ENCODE assay signal across 13 cellular contexts in the genomic region with DNA sequence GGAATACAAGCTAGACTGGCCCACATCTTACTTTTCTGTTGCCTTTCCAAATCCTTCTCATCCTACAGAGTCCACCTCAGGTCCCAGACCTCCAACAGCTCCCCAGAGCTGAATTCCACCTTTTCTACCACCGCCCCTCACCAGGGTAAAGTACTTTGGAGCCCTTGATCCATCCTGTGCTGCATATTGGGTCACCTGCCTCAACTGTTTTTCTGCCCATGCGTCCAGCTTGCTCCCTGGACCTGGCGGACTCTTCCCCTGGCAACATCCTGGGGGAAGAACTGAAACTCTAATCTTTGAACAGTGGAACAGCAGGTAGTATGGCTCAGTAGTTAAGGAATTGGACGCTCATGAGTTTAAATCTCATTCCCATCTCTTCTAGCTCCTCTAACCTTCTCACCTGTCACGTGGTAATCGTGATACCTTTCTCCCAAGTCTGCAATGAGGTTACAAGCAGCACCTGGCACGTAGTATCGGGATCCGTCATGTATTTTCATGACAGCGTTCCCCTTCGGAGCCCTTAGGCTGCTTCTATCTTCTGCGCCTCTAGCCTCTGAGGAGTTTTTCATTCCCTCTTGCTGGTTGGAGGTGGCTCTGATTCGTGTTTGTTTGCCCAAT.
A peak's percentile ranks its signal among the peaks of the same experiment; 100 is the strongest.
DNase-seq lines count a peak whose midpoint lies in the region; ATAC-seq and TF ChIP-seq lines count a peak whose summit lies in the region.
"Had no signal": no experiment of that assay in that cellular context is flagged by ENCODE, and none has a peak within 500 bp of the region (broad histone marks: within the 10 kb centered on the region; RNA-seq: fewer than 3 reads in every experiment).

No MANE protein-coding gene starts in this region.

- H3K4me3 ChIP-seq in H7 (ENCODE audit: insufficient read depth, low read depth, low read length) (no peak overlapping the region), Panc1 (ENCODE audit: low read depth in 2 of 2, low read length in 2 of 2) (no peak overlapping the region), spleen (no peak overlapping the region)
- H3K4me3 ChIP-seq: GM23248, PC-9, SK-N-MC had no signal

- peaks cover 2 to 14% (median 3%) of the 10 kb centered on the region in 3 donors for H3K27me3 Mint-ChIP-seq in CD14-positive monocyte (ENCODE audit: low read depth in 3 of 3)
- H3K27me3 Mint-ChIP-seq in activated CD4-positive, alpha-beta T cell treated with anti-CD3 and anti-CD28 coated beads, Interleukin-2, amount 10 ng/mL, durations not matched to agents 24 days and 14 days: peaks cover 6% of the 10 kb centered on the region

- intact Hi-C loops in Panc1 (cut with micrococcal nuclease; ENCODE audit: unreplicated experiment) (loop anchor here (2.0 to 10.0 kb wide), 3 partner anchors 197 to 529 kb away; no protein-coding TSS in a partner anchor), spleen (cut with DNase I; ENCODE audit: low total_unique reads) (loop anchor here (5.0 kb wide), 2 partner anchors 392 to 627 kb away; no protein-coding TSS in a partner anchor), CD14-positive monocyte (cut with micrococcal nuclease) (loop anchor here (5.0 to 10.0 kb wide), 4 partner anchors 372 to 529 kb away; a partner anchor contains a TSS)
- intact Hi-C loops in activated CD4-positive, alpha-beta T cell treated with anti-CD3 and anti-CD28 coated beads, Interleukin-2, amount 10 ng/mL, durations not matched to agents 24 days and 14 days (cut with micrococcal nuclease): loop anchor here (2.0 to 5.0 kb wide), 2 partner anchors 197 to 391 kb away; no protein-coding TSS in a partner anchor

- no peak overlapping the region for H3K27ac Mint-ChIP-seq in CD14-positive monocyte
- no peak overlapping the region for H3K27ac Mint-ChIP-seq in activated CD4-positive, alpha-beta T cell treated with anti-CD3 and anti-CD28 coated beads, Interleukin-2, amount 10 ng/mL, durations not matched to agents 24 days and 14 days
- H3K27ac Mint-ChIP-seq: CD4-positive, alpha-beta memory T cell; HFFc6 had no signal

- peak; percentile 51 for DNase-seq in H7
- no peak for DNase-seq in Panc1 (ENCODE audit: low read depth, low spot score)
- no peak for DNase-seq in foreskin keratinocyte
- DNase-seq in spleen: peak; percentile 16
- no peak for DNase-seq in ecto neural progenitor cell (ENCODE audit: low spot score)
- DNase-seq in CD14-positive monocyte (ENCODE audit: low spot score): no peak
- no peak for DNase-seq in activated CD4-positive, alpha-beta T cell treated with anti-CD3 and anti-CD28 coated beads, Interleukin-2, amount 10 ng/mL, durations not matched to agents 24 days and 14 days
- DNase-seq: NCI-H2081 treated with DMSO at 0.1 percent for 48 hours had no signal

- no peak for TF ChIP-seq POLR2A in spleen (IDR thresholded peaks at IDR 0.05)

- no peaks in the 10 kb centered on the region for H3K36me3 ChIP-seq in H7 (replicated peaks; ENCODE audit: control insufficient read depth, insufficient read depth, low read length)
- H3K36me3 ChIP-seq in Panc1 (ENCODE audit: control insufficient read depth, insufficient read depth, low read length): no peaks in the 10 kb centered on the region
- peaks cover 0 to 4% (median 0%) of the 10 kb centered on the region in 6 donors for H3K36me3 ChIP-seq in spleen

- peak; percentile 7; the same call in 1 of the 2 replicates for ATAC-seq in Panc1
- peak; percentile 7 for ATAC-seq in foreskin keratinocyte

- in situ Hi-C loops in Panc1 (cut with HindIII; ENCODE audit: low pct_unique_long_range_greater_than_20kb, low sequenced_read_pairs): loop anchor here (25.0 kb wide), 1 partner anchor 387 kb away; a partner anchor contains a TSS

- BruUV-seq in Panc1 (replicated peaks; lab: Mats Ljungman, UMichigan): no TSS peak

- CTCF ChIA-PET in Panc1 (lab: Charles Lee): interaction anchor here (0.5 to 4.3 kb wide), 27 partner anchors 10 to 627 kb away, joined by 3 to 50 read pairs (median 3); no protein-coding TSS in a partner anchor

- POLR2A ChIA-PET in Panc1 (lab: Charles Lee): interaction anchor here (0.6 kb wide), 1 partner anchor 50 kb away, joined by 3 read pairs; no protein-coding TSS in a partner anchor

- H3K4me1 ChIP-seq in Panc1 (ENCODE audit: control insufficient read depth, insufficient read depth, low read length) (no peaks in the 10 kb centered on the region), foreskin keratinocyte (no peaks in the 10 kb centered on the region), spleen (peaks cover 0 to 8% (median 3%) of the 10 kb centered on the region in 6 donors)

- H3K4me1 Mint-ChIP-seq in CD14-positive monocyte: peaks cover 1% of the 10 kb centered on the region
- no peaks in the 10 kb centered on the region for H3K4me1 Mint-ChIP-seq in activated CD4-positive, alpha-beta T cell treated with anti-CD3 and anti-CD28 coated beads, Interleukin-2, amount 10 ng/mL, durations not matched to agents 24 days and 14 days

- no peak for TF ChIP-seq CTCF in Panc1 (IDR thresholded peaks at IDR 0.05)
- no peak for TF ChIP-seq CTCF in foreskin keratinocyte (conservative IDR thresholded peaks at IDR 0.05)
- TF ChIP-seq CTCF in spleen (IDR thresholded peaks at IDR 0.05 in 8 of 11, conservative IDR thresholded peaks at IDR 0.05 in 3 of 11): no peak
- no peak for TF ChIP-seq CTCF in CD14-positive monocyte (IDR thresholded peaks at IDR 0.05)

- H3K9me3 ChIP-seq in Panc1 (ENCODE audit: control insufficient read depth, insufficient read depth, low read depth, low read length): no peaks in the 10 kb centered on the region
- no peaks in the 10 kb centered on the region for H3K9me3 ChIP-seq in spleen

- H3K27me3 ChIP-seq in H7 (ENCODE audit: control insufficient read depth, insufficient read depth, low read length) (no peaks in the 10 kb centered on the region), Panc1 (ENCODE audit: control insufficient read depth, insufficient read depth, low read length) (no peaks in the 10 kb centered on the region; the same call in 1 of the 2 replicates), foreskin keratinocyte (no peaks in the 10 kb centered on the region), spleen (replicated peaks in 1 of 7) (peaks cover 0 to 10% (median 0%) of the 10 kb centered on the region in 7 donors)

- H3K9me3 Mint-ChIP-seq in CD14-positive monocyte: no peaks in the 10 kb centered on the region
- no peaks in the 10 kb centered on the region for H3K9me3 Mint-ChIP-seq in activated CD4-positive, alpha-beta T cell treated with anti-CD3 and anti-CD28 coated beads, Interleukin-2, amount 10 ng/mL, durations not matched to agents 24 days and 14 days
- H3K9me3 Mint-ChIP-seq: CD4-positive, alpha-beta memory T cell; HFFc6 had no signal

- H3K4me3 Mint-ChIP-seq in CD14-positive monocyte: no peak overlapping the region
- H3K4me3 Mint-ChIP-seq in activated CD4-positive, alpha-beta T cell treated with anti-CD3 and anti-CD28 coated beads, Interleukin-2, amount 10 ng/mL, durations not matched to agents 24 days and 14 days: no peak overlapping the region
- H3K4me3 Mint-ChIP-seq: HFFc6 had no signal

- H3K36me3 Mint-ChIP-seq in CD14-positive monocyte: no peaks in the 10 kb centered on the region
- no peaks in the 10 kb centered on the region for H3K36me3 Mint-ChIP-seq in activated CD4-positive, alpha-beta T cell treated with anti-CD3 and anti-CD28 coated beads, Interleukin-2, amount 10 ng/mL, durations not matched to agents 24 days and 14 days (ENCODE audit: low read depth)
- H3K36me3 Mint-ChIP-seq: CD4-positive, alpha-beta memory T cell had no signal

- WGBS in spleen, 5 donors: 56 to 62% (median 58%) methylated on average over 13 of the region's 13 CpGs

- H3K27ac ChIP-seq in Panc1 (ENCODE audit: low read length): no peak overlapping the region
- no peak overlapping the region for H3K27ac ChIP-seq in foreskin keratinocyte
- no peak overlapping the region for H3K27ac ChIP-seq in spleen
- H3K27ac ChIP-seq: GM23248, PC-9, SK-N-MC had no signal

Comparison
In these comparisons a context has a peak if more than half of its experiments do, and no peak if none do; other contexts are left out.
1. DNase-seq: peak in H7 (single experiment) and spleen (single experiment); none in Panc1 (single experiment), foreskin keratinocyte (0 of 2), ecto neural progenitor cell (single experiment), CD14-positive monocyte (single experiment) and activated CD4-positive, alpha-beta T cell treated with anti-CD3 and anti-CD28 coated beads, Interleukin-2, amount 10 ng/mL, durations not matched to agents 24 days and 14 days (single experiment).